ENCODE assay signal across 20 cellular contexts in genomic region chr1:77024500-77024899, GRCh38.
"Had no signal": no experiment of that assay in that cellular context is flagged by ENCODE, and none has a peak within 500 bp of the region (broad histone marks: within the 10 kb centered on the region; RNA-seq: fewer than 3 reads in every experiment).

No MANE protein-coding gene starts in this region.

- H3K9me3 Mint-ChIP-seq: activated CD4-positive, alpha-beta memory T cell treated with anti-CD3 and anti-CD28 coated beads, Interleukin-2, amount 10 ng/mL, durations not matched to agents 7 days and 5 days; activated naive CD8-positive, alpha-beta T cell treated with anti-CD3 and anti-CD28 coated beads, Interleukin-2, amount 10 ng/mL, durations not matched to agents 7 days and 5 days; activated T-helper 17 cell treated with anti-CD3 and anti-CD28 coated beads, Interleukin-2, amount 50 U/mL, for 72 hours; naive thymus-derived CD4-positive, alpha-beta T cell; stimulated activated effector memory CD8-positive, alpha-beta T cell treated with anti-CD3 and anti-CD28 coated beads, Interleukin-12 subunit alpha, Interleukin-12 subunit beta, amount 100 ng/mL, for 72 hours; T-cell had no signal

- H3K36me3 ChIP-seq: cardiac muscle cell, pancreas, sigmoid colon, thoracic aorta had no signal

- H3K4me1 ChIP-seq: pancreas had no signal

- H3K36me3 Mint-ChIP-seq: activated naive CD8-positive, alpha-beta T cell treated with anti-CD3 and anti-CD28 coated beads, Interleukin-2, amount 10 ng/mL, durations not matched to agents 7 days and 5 days; naive thymus-derived CD4-positive, alpha-beta T cell; stimulated activated effector memory CD8-positive, alpha-beta T cell treated with anti-CD3 and anti-CD28 coated beads, Interleukin-12 subunit alpha, Interleukin-12 subunit beta, amount 100 ng/mL, for 72 hours; T-cell had no signal

- DNase-seq: activated CD4-positive, alpha-beta memory T cell treated with anti-CD3 and anti-CD28 coated beads, Interleukin-2, amount 10 ng/mL, durations not matched to agents 7 days and 5 days; activated CD4-positive, alpha-beta T cell treated with anti-CD3 and anti-CD28 coated beads for 48 hours; activated CD4-positive, CD25-positive, alpha-beta regulatory T cell; activated naive CD4-positive, alpha-beta T cell; activated naive CD8-positive, alpha-beta T cell treated with anti-CD3 and anti-CD28 coated beads, Interleukin-2, amount 10 ng/mL, durations not matched to agents 7 days and 5 days; activated T-cell treated with anti-CD3 and anti-CD28 coated beads, Interleukin-2, amount 50 U/mL, for 1 hour; amygdala; erythroblast; hypothalamus; kidney glomerular epithelial cell; mesenchymal stem cell; naive thymus-derived CD4-positive, alpha-beta T cell; pancreas; sigmoid colon; stimulated activated CD4-positive, alpha-beta T cell treated with anti-CD3 and anti-CD28 coated beads, Interleukin-4, amount 100 ng/mL, for 24 hours; T-cell had no signal

- H3K27ac Mint-ChIP-seq: activated CD4-positive, alpha-beta memory T cell treated with anti-CD3 and anti-CD28 coated beads, Interleukin-2, amount 10 ng/mL, durations not matched to agents 7 days and 5 days; activated naive CD8-positive, alpha-beta T cell treated with anti-CD3 and anti-CD28 coated beads, Interleukin-2, amount 10 ng/mL, durations not matched to agents 7 days and 5 days; activated T-helper 17 cell treated with anti-CD3 and anti-CD28 coated beads, Interleukin-2, amount 50 U/mL, for 72 hours; stimulated activated effector memory CD8-positive, alpha-beta T cell treated with anti-CD3 and anti-CD28 coated beads, Interleukin-12 subunit alpha, Interleukin-12 subunit beta, amount 100 ng/mL, for 72 hours; T-cell had no signal

- ATAC-seq: activated T-helper 17 cell treated with anti-CD3 and anti-CD28 coated beads, Interleukin-2, amount 50 U/mL, for 72 hours; naive thymus-derived CD4-positive, alpha-beta T cell; pancreas; stimulated activated effector memory CD8-positive, alpha-beta T cell treated with anti-CD3 and anti-CD28 coated beads, Interleukin-12 subunit alpha, Interleukin-12 subunit beta, amount 100 ng/mL, for 72 hours; T-cell had no signal

- H3K4me3 Mint-ChIP-seq: activated CD4-positive, alpha-beta memory T cell treated with anti-CD3 and anti-CD28 coated beads, Interleukin-2, amount 10 ng/mL, durations not matched to agents 7 days and 5 days; activated naive CD8-positive, alpha-beta T cell treated with anti-CD3 and anti-CD28 coated beads, Interleukin-2, amount 10 ng/mL, durations not matched to agents 7 days and 5 days; activated T-helper 17 cell treated with anti-CD3 and anti-CD28 coated beads, Interleukin-2, amount 50 U/mL, for 72 hours; naive thymus-derived CD4-positive, alpha-beta T cell; stimulated activated effector memory CD8-positive, alpha-beta T cell treated with anti-CD3 and anti-CD28 coated beads, Interleukin-12 subunit alpha, Interleukin-12 subunit beta, amount 100 ng/mL, for 72 hours; T-cell had no signal

- H3K27ac ChIP-seq: cardiac muscle cell, pancreas, sigmoid colon, thoracic aorta had no signal

- H3K4me3 ChIP-seq: cardiac muscle cell, pancreas, sigmoid colon, thoracic aorta had no signal

- H3K27me3 ChIP-seq: cardiac muscle cell, pancreas, sigmoid colon had no signal

- H3K4me1 Mint-ChIP-seq: activated CD4-positive, alpha-beta memory T cell treated with anti-CD3 and anti-CD28 coated beads, Interleukin-2, amount 10 ng/mL, durations not matched to agents 7 days and 5 days; activated naive CD8-positive, alpha-beta T cell treated with anti-CD3 and anti-CD28 coated beads, Interleukin-2, amount 10 ng/mL, durations not matched to agents 7 days and 5 days; activated T-helper 17 cell treated with anti-CD3 and anti-CD28 coated beads, Interleukin-2, amount 50 U/mL, for 72 hours; naive thymus-derived CD4-positive, alpha-beta T cell; stimulated activated effector memory CD8-positive, alpha-beta T cell treated with anti-CD3 and anti-CD28 coated beads, Interleukin-12 subunit alpha, Interleukin-12 subunit beta, amount 100 ng/mL, for 72 hours; T-cell had no signal
